8 cellular contexts compared by ENCODE assay signal in the genomic region with DNA sequence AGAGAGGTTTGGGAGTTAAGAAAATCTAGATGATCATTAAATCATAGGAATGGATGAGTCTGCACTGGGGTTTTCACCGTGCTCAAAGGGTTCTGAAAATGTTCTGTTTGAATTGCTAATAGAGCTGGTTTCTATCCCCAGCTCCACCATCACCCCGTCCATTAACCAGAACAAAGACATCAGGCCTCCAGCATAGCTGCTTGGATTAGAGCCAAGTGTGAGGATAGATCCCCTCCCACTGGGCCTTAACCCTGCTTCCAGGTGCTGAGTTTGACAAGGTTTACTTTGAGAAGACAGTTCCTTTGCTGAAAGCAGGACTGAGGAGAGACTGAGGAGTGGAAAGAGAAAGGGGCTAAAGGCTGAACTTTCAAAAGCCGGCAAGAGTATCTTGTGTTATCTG.
"Had no signal": no experiment of that assay in that cellular context is flagged by ENCODE, and none has a peak within 500 bp of the region (broad histone marks: within the 10 kb centered on the region; RNA-seq: fewer than 3 reads in every experiment).

No MANE protein-coding gene starts in this region.

- ATAC-seq: activated T-cell treated with anti-CD3 and anti-CD28 coated beads, Interleukin-2, amount 50 U/mL, for 72 hours; left lobe of liver; upper lobe of right lung had no signal

- DNase-seq: activated CD4-positive, alpha-beta memory T cell treated with anti-CD3 and anti-CD28 coated beads, Interleukin-2, amount 10 ng/mL, durations not matched to agents 7 days and 5 days; activated gamma-delta T cell treated with Interleukin-2 at 50 U/mL for 16 hours; activated T-cell treated with anti-CD3 and anti-CD28 coated beads, Interleukin-2, amount 50 U/mL, for 72 hours; sigmoid colon; stimulated activated CD4-positive, alpha-beta T cell treated with anti-CD3 and anti-CD28 coated beads, Interleukin-12 subunit alpha, Interleukin-12 subunit beta, amount 100 ng/mL, for 4 hours; stimulated activated CD4-positive, alpha-beta T cell treated with anti-CD3 and anti-CD28 coated beads, Interleukin-2, amount 100 ng/mL, for 48 hours; upper lobe of right lung had no signal
